ENCODE assay signal across 12 cellular contexts in genomic region chr13:19573072-19573716, GRCh38. TPM values are rescaled to one million over a fixed set of nuclear protein-coding genes. Genes with fewer than 3 reads are reported as not detected.
"Had no signal": no experiment of that assay in that cellular context is flagged by ENCODE, and none has a peak within 500 bp of the region (broad histone marks: within the 10 kb centered on the region; RNA-seq: fewer than 3 reads in every experiment).

No MANE protein-coding gene starts in this region.

- H3K36me3 Mint-ChIP-seq: activated CD8-positive, alpha-beta memory T cell treated with anti-CD3 and anti-CD28 coated beads, Interleukin-2, amount 10 ng/mL, durations not matched to agents 7 days and 5 days; activated naive CD4-positive, alpha-beta T cell treated with anti-CD3 and anti-CD28 coated beads, Interleukin-2, amount 50 U/mL, for 72 hours; naive B cell; stimulated activated effector memory CD8-positive, alpha-beta T cell treated with anti-CD3 and anti-CD28 coated beads, Interleukin-12 subunit alpha, Interleukin-12 subunit beta, amount 100 ng/mL, for 72 hours had no signal

- H3K4me3 Mint-ChIP-seq: activated CD8-positive, alpha-beta memory T cell treated with anti-CD3 and anti-CD28 coated beads, Interleukin-2, amount 10 ng/mL, durations not matched to agents 7 days and 5 days; naive B cell; stimulated activated effector memory CD8-positive, alpha-beta T cell treated with anti-CD3 and anti-CD28 coated beads, Interleukin-12 subunit alpha, Interleukin-12 subunit beta, amount 100 ng/mL, for 72 hours had no signal

- ATAC-seq: activated CD8-positive, alpha-beta memory T cell treated with anti-CD3 and anti-CD28 coated beads, Interleukin-2, amount 10 ng/mL, durations not matched to agents 7 days and 5 days; activated naive CD4-positive, alpha-beta T cell treated with anti-CD3 and anti-CD28 coated beads, Interleukin-2, amount 50 U/mL, for 72 hours; esophagus mucosa; pancreas; stimulated activated effector memory CD8-positive, alpha-beta T cell treated with anti-CD3 and anti-CD28 coated beads, Interleukin-12 subunit alpha, Interleukin-12 subunit beta, amount 100 ng/mL, for 72 hours had no signal

- H3K4me1 Mint-ChIP-seq: activated CD8-positive, alpha-beta memory T cell treated with anti-CD3 and anti-CD28 coated beads, Interleukin-2, amount 10 ng/mL, durations not matched to agents 7 days and 5 days; stimulated activated effector memory CD8-positive, alpha-beta T cell treated with anti-CD3 and anti-CD28 coated beads, Interleukin-12 subunit alpha, Interleukin-12 subunit beta, amount 100 ng/mL, for 72 hours had no signal

- H3K27ac Mint-ChIP-seq: activated CD8-positive, alpha-beta memory T cell treated with anti-CD3 and anti-CD28 coated beads, Interleukin-2, amount 10 ng/mL, durations not matched to agents 7 days and 5 days; activated naive CD4-positive, alpha-beta T cell treated with anti-CD3 and anti-CD28 coated beads, Interleukin-2, amount 50 U/mL, for 72 hours; naive B cell; stimulated activated effector memory CD8-positive, alpha-beta T cell treated with anti-CD3 and anti-CD28 coated beads, Interleukin-12 subunit alpha, Interleukin-12 subunit beta, amount 100 ng/mL, for 72 hours had no signal

- FAIRE-seq: colon, islet of Langerhans, pancreas had no signal

- H3K9me3 Mint-ChIP-seq: activated naive CD4-positive, alpha-beta T cell treated with anti-CD3 and anti-CD28 coated beads, Interleukin-2, amount 50 U/mL, for 72 hours; stimulated activated effector memory CD8-positive, alpha-beta T cell treated with anti-CD3 and anti-CD28 coated beads, Interleukin-12 subunit alpha, Interleukin-12 subunit beta, amount 100 ng/mL, for 72 hours had no signal

- DNase-seq: activated CD4-positive, CD25-positive, alpha-beta regulatory T cell treated with anti-CD3 and anti-CD28 coated beads, Interleukin-2, amount 50 U/mL, for 72 hours; activated CD8-positive, alpha-beta memory T cell treated with anti-CD3 and anti-CD28 coated beads, Interleukin-2, amount 10 ng/mL, durations not matched to agents 7 days and 5 days; activated effector memory CD4-positive, alpha-beta T cell treated with Interleukin-2 at 50 U/mL for 16 hours; activated T-cell treated with anti-CD3 and anti-CD28 coated beads, Interleukin-2, amount 50 U/mL, for 1 hour; caudate nucleus; naive B cell; pancreas had no signal

RNA-seq across cellular contexts. Expression of gene TPTE2, which starts 11.9 kb away (rescaled TPM):
- polyA plus RNA-seq: pancreas had no signal
